In genomic region chr14:34252227-34252626, GRCh38 we compare ENCODE assay signal across 27 cellular contexts.
DNase-seq lines count a peak whose midpoint lies in the region; ATAC-seq and TF ChIP-seq lines count a peak whose summit lies in the region.
"Had no signal": no experiment of that assay in that cellular context is flagged by ENCODE, and none has a peak within 500 bp of the region (broad histone marks: within the 10 kb centered on the region; RNA-seq: fewer than 3 reads in every experiment).

No MANE protein-coding gene starts in this region.

- H3K4me3 ChIP-seq in heart left ventricle: no peak overlapping the region
- no peak overlapping the region for H3K4me3 ChIP-seq in esophagus muscularis mucosa
- no peak overlapping the region for H3K4me3 ChIP-seq in neural progenitor cell
- H3K4me3 ChIP-seq: adrenal gland, dorsolateral prefrontal cortex, GM12878, transverse colon had no signal

- peak overlapping the region; percentile 78 for H3K27ac Mint-ChIP-seq in neural progenitor cell
- H3K27ac Mint-ChIP-seq: activated T-cell treated with anti-CD3 and anti-CD28 coated beads, Interleukin-2, amount 50 U/mL, for 24 hours; mesothelial cell of epicardium; naive thymus-derived CD8-positive, alpha-beta T cell; stimulated activated naive CD8-positive, alpha-beta T cell treated with anti-CD3 and anti-CD28 coated beads, Interleukin-15, Interleukin-2, amounts not matched to agents 100 ng/mL and 50 ng/mL, for 24 hours had no signal

- H3K36me3 ChIP-seq in heart left ventricle: no peaks in the 10 kb centered on the region
- no peaks in the 10 kb centered on the region for H3K36me3 ChIP-seq in esophagus muscularis mucosa
- H3K36me3 ChIP-seq in neural progenitor cell: no peaks in the 10 kb centered on the region
- H3K36me3 ChIP-seq: adrenal gland, transverse colon had no signal

- no peak overlapping the region for H3K9ac ChIP-seq in neural progenitor cell

- H3K4me2 ChIP-seq in neural progenitor cell: no peak overlapping the region

- DNase-seq in heart left ventricle (peak in 1 of 5 donors; percentile 44), Right ventricle myocardium inferior (ENCODE audit: missing footprints) (no peak), esophagus muscularis mucosa (ENCODE audit: extremely low spot score) (peak; percentile 55), neural progenitor cell (ENCODE audit: low spot score) (no peak), left lobe of liver (ENCODE audit: low spot score) (no peak), DMS153 (lab: John Stamatoyannopoulos, UW) (no peak), iPS-NIHi7 (ENCODE audit: extremely low spot score) (no peak)
- DNase-seq: activated CD4-positive, CD25-positive, alpha-beta regulatory T cell treated with anti-CD3 and anti-CD28 coated beads, Interleukin-2, amount 50 U/mL, for 72 hours; activated CD8-positive, alpha-beta memory T cell treated with anti-CD3 and anti-CD28 coated beads for 24 hours; activated T-cell treated with anti-CD3 and anti-CD28 coated beads, Interleukin-2, amount 50 U/mL, for 24 hours; adrenal gland; AML-193; caudate nucleus; DMS79 treated with DMSO at 0.1 percent for 48 hours; dorsolateral prefrontal cortex; KG1; naive thymus-derived CD8-positive, alpha-beta T cell; NCI-H187; NCI-H748 treated with DMSO at 0.1 percent for 48 hours; SHP77; stimulated activated CD4-positive, alpha-beta T cell treated with anti-CD3 and anti-CD28 coated beads, Interleukin-4, amount 100 ng/mL, for 1 hour; SW 1271; transverse colon had no signal

- no peak for TF ChIP-seq EP300 in esophagus muscularis mucosa (IDR thresholded peaks at IDR 0.05)

- no peaks in the 10 kb centered on the region for H3F3A ChIP-seq in neural progenitor cell (ENCODE audit: low read depth)

- 61 to 68% (median 66%) methylated on average over 2 of the region's 2 CpGs for WGBS in heart left ventricle, 4 donors
- 74% methylated on average over 2 of the region's 2 CpGs for WGBS in esophagus muscularis mucosa

- no peaks in the 10 kb centered on the region for H3K9me3 ChIP-seq in heart left ventricle
- H3K9me3 ChIP-seq in esophagus muscularis mucosa: peaks cover 0 to 5% (median 0%) of the 10 kb centered on the region in 4 donors
- no peaks in the 10 kb centered on the region for H3K9me3 ChIP-seq in neural progenitor cell (ENCODE audit: low read depth)
- H3K9me3 ChIP-seq: adrenal gland, transverse colon had no signal

- H3K79me2 ChIP-seq in neural progenitor cell (ENCODE audit: low read depth): no peaks in the 10 kb centered on the region

- H3K27ac ChIP-seq in heart left ventricle (peak overlapping the region in 8 of 12 donors; percentile 12 to 58 (median 48)), esophagus muscularis mucosa (replicated peaks in 1 of 4) (peak overlapping the region in 2 of 4 donors; percentile 8 to 21), neural progenitor cell (no peak overlapping the region)
- H3K27ac ChIP-seq: adrenal gland, dorsolateral prefrontal cortex had no signal

- H4K20me1 ChIP-seq in neural progenitor cell (ENCODE audit: low read depth): no peaks in the 10 kb centered on the region

- TF ChIP-seq CTCF in heart left ventricle (IDR thresholded peaks at IDR 0.05) (no peak), esophagus muscularis mucosa (IDR thresholded peaks at IDR 0.05) (no peak), neural progenitor cell (IDR thresholded peaks at IDR 0.05) (no peak)

- peaks cover 16% of the 10 kb centered on the region for H3K4me1 Mint-ChIP-seq in neural progenitor cell
- H3K4me1 Mint-ChIP-seq: naive thymus-derived CD8-positive, alpha-beta T cell had no signal

- H3K4me3 Mint-ChIP-seq in neural progenitor cell: no peak overlapping the region
- H3K4me3 Mint-ChIP-seq: activated T-cell treated with anti-CD3 and anti-CD28 coated beads, Interleukin-2, amount 50 U/mL, for 24 hours; mesothelial cell of epicardium; naive thymus-derived CD8-positive, alpha-beta T cell; stimulated activated naive CD8-positive, alpha-beta T cell treated with anti-CD3 and anti-CD28 coated beads, Interleukin-15, Interleukin-2, amounts not matched to agents 100 ng/mL and 50 ng/mL, for 24 hours had no signal

- H3K36me3 Mint-ChIP-seq in neural progenitor cell: no peaks in the 10 kb centered on the region
- H3K36me3 Mint-ChIP-seq: mesothelial cell of epicardium; naive thymus-derived CD8-positive, alpha-beta T cell had no signal

- ATAC-seq in heart left ventricle: peak in 3 of 4 donors; percentile 47 to 66 (median 65)
- no peak for ATAC-seq in Right ventricle myocardium inferior
- ATAC-seq in left lobe of liver: no peak
- ATAC-seq in HG02981 (IDR thresholded peaks at IDR 0.05; ENCODE audit: unreplicated experiment): no peak
- ATAC-seq: GM12878; naive thymus-derived CD8-positive, alpha-beta T cell had no signal

- H3K4me1 ChIP-seq in heart left ventricle: peaks cover 0 to 28% (median 22%) of the 10 kb centered on the region in 12 donors
- peaks cover 0 to 30% (median 12%) of the 10 kb centered on the region in 4 donors for H3K4me1 ChIP-seq in esophagus muscularis mucosa
- peaks cover 7% of the 10 kb centered on the region for H3K4me1 ChIP-seq in neural progenitor cell
- H3K4me1 ChIP-seq: adrenal gland had no signal

- H3K27me3 ChIP-seq in heart left ventricle: no peaks in the 10 kb centered on the region
- H3K27me3 ChIP-seq in esophagus muscularis mucosa: no peaks in the 10 kb centered on the region
- H3K27me3 ChIP-seq in neural progenitor cell: no peaks in the 10 kb centered on the region
- H3K27me3 ChIP-seq: adrenal gland, dorsolateral prefrontal cortex, transverse colon had no signal

- no peak overlapping the region for H2AFZ ChIP-seq in neural progenitor cell (replicated peaks)

- TF ChIP-seq POLR2A in heart left ventricle (IDR thresholded peaks at IDR 0.05) (no peak), esophagus muscularis mucosa (IDR thresholded peaks at IDR 0.05; ENCODE audit: low read depth) (no peak)

- H3K27me3 Mint-ChIP-seq in neural progenitor cell (ENCODE audit: insufficient read depth, low read depth): no peaks in the 10 kb centered on the region

- intact Hi-C loops in heart left ventricle (cut with DNase I): no loop called here
- intact Hi-C loops in Right ventricle myocardium inferior (cut with DNase I): no loop called here
- intact Hi-C loops in esophagus muscularis mucosa (cut with DNase I): no loop called here

- H3K9me3 Mint-ChIP-seq in neural progenitor cell: no peaks in the 10 kb centered on the region
- H3K9me3 Mint-ChIP-seq: activated T-cell treated with anti-CD3 and anti-CD28 coated beads, Interleukin-2, amount 50 U/mL, for 24 hours; mesothelial cell of epicardium; naive thymus-derived CD8-positive, alpha-beta T cell; stimulated activated naive CD8-positive, alpha-beta T cell treated with anti-CD3 and anti-CD28 coated beads, Interleukin-15, Interleukin-2, amounts not matched to agents 100 ng/mL and 50 ng/mL, for 24 hours had no signal

Comparison
In these comparisons a context has a peak if more than half of its experiments do, and no peak if none do; other contexts are left out.
1. ATAC-seq: peak in heart left ventricle (3 of 4); none in Right ventricle myocardium inferior (single experiment), left lobe of liver (single experiment) and HG02981 (single experiment).